ENCODE assay signal across 7 cellular contexts in genomic region chr13:47788844-47789243, GRCh38.
"Had no signal": no experiment of that assay in that cellular context is flagged by ENCODE, and none has a peak within 500 bp of the region (broad histone marks: within the 10 kb centered on the region; RNA-seq: fewer than 3 reads in every experiment).

No MANE protein-coding gene starts in this region.

- DNase-seq: IMR-90, KBM-7 had no signal

- H3K36me3 Mint-ChIP-seq: IgD-negative memory B cell had no signal

- H3K4me3 ChIP-seq: K562 had no signal

- FAIRE-seq: HepG2, HTR-8/SVneo, K562 had no signal

- H3K27ac Mint-ChIP-seq: IgD-negative memory B cell had no signal

- H3K4me1 Mint-ChIP-seq: IgD-negative memory B cell had no signal

- H3K27me3 Mint-ChIP-seq: IgD-negative memory B cell had no signal

- ATAC-seq: HepG2, K562 had no signal

- H3K4me3 Mint-ChIP-seq: IgD-negative memory B cell had no signal

- H3K27ac ChIP-seq: HL-60 had no signal
